ENCODE assay signal across 24 cellular contexts in genomic region chr7:16298221-16298620, GRCh38.
"Had no signal": no experiment of that assay in that cellular context is flagged by ENCODE, and none has a peak within 500 bp of the region (broad histone marks: within the 10 kb centered on the region; RNA-seq: fewer than 3 reads in every experiment).

No MANE protein-coding gene starts in this region.

- FAIRE-seq: endometrium, islet of Langerhans, keratinocyte had no signal

- ATAC-seq: effector memory CD8-positive, alpha-beta T cell; foreskin keratinocyte; gastrocnemius medialis; heart right ventricle; left cardiac atrium; left lung; left ventricle myocardium superior; naive thymus-derived CD4-positive, alpha-beta T cell; natural killer cell had no signal

- H3K4me1 ChIP-seq: colonic mucosa, esophagus muscularis mucosa, gastrocnemius medialis, left lung had no signal

- H3K36me3 ChIP-seq: colonic mucosa, esophagus muscularis mucosa, gastrocnemius medialis, heart right ventricle, left lung had no signal

- H3K27ac ChIP-seq: colonic mucosa, esophagus muscularis mucosa, foreskin keratinocyte, gastrocnemius medialis, heart right ventricle, left lung had no signal

- H3K27me3 ChIP-seq: colonic mucosa, esophagus muscularis mucosa, foreskin keratinocyte, gastrocnemius medialis, heart right ventricle, left lung had no signal

- H3K9me3 ChIP-seq: colonic mucosa, esophagus muscularis mucosa, gastrocnemius medialis, heart right ventricle, left lung had no signal

- H3K4me3 ChIP-seq: colonic mucosa, esophagus muscularis mucosa, gastrocnemius medialis, heart right ventricle, left lung, lung had no signal

- DNase-seq: colonic mucosa; cortex of kidney; effector CD8-positive, alpha-beta T cell; effector memory CD8-positive, alpha-beta T cell; endodermal cell; foreskin keratinocyte; gastrocnemius medialis; glutamatergic neuron; head of caudate nucleus; heart right ventricle; hippocampal formation; left cardiac atrium; left lung; left ventricle myocardium superior; mammary epithelial cell; mesendoderm; midbrain; naive thymus-derived CD4-positive, alpha-beta T cell; natural killer cell had no signal
